ENCODE assay signal across 1 cellular context in genomic region chr12:89351489-89352241, GRCh38.
A peak's percentile ranks its signal among the peaks of the same experiment; 100 is the strongest.
TF ChIP-seq lines count a peak whose summit lies in the region.

No MANE protein-coding gene starts in this region.

TF ChIP-seq in HepG2, 621 proteins besides CTCF, POLR2A, EP300 and RAD21 (continued from another document and continues in another):
- TF ChIP-seq HDAC2 (CRISPR knock-in tag; IDR thresholded peaks at IDR 0.05) (no peak), NR2F6 (IDR thresholded peaks at IDR 0.05) (no peak), NR2F6 (CRISPR knock-in tag; IDR thresholded peaks at IDR 0.05) (no peak), ZNF160 (CRISPR knock-in tag; IDR thresholded peaks at IDR 0.05) (peak; percentile 28; the same call in 1 of the 2 replicates), FOXA3 (CRISPR knock-in tag; IDR thresholded peaks at IDR 0.05) (no peak), STAG1 (CRISPR knock-in tag; IDR thresholded peaks at IDR 0.05) (peak; percentile 11; the same call in 1 of the 2 replicates), PBX3 (CRISPR knock-in tag; IDR thresholded peaks at IDR 0.05; ENCODE audit: borderline replicate concordance) (no peak), CBX5 (CRISPR knock-in tag; IDR thresholded peaks at IDR 0.05; ENCODE audit: borderline replicate concordance) (no peak), RCOR2 (CRISPR knock-in tag; IDR thresholded peaks at IDR 0.05) (no peak), ZNF343 (CRISPR knock-in tag; IDR thresholded peaks at IDR 0.05) (no peak), GMEB2 (CRISPR knock-in tag; IDR thresholded peaks at IDR 0.05; ENCODE audit: low read depth) (no peak), ZNF850 (CRISPR knock-in tag; conservative IDR thresholded peaks at IDR 0.05) (no peak), ZNF879 (CRISPR knock-in tag; IDR thresholded peaks at IDR 0.05) (peak; percentile 35; the same call in 1 of the 2 replicates), ZSCAN25 (CRISPR knock-in tag; IDR thresholded peaks at IDR 0.05) (no peak), ETV6 (CRISPR knock-in tag; conservative IDR thresholded peaks at IDR 0.05) (0 out of 2 replicates have a peak, but pooled peaks have one; percentile 8), ZNF232 (CRISPR knock-in tag; IDR thresholded peaks at IDR 0.05; ENCODE audit: borderline replicate concordance) (0 out of 2 replicates have a peak, but pooled peaks have one; percentile 9), GRHL1 (CRISPR knock-in tag; conservative IDR thresholded peaks at IDR 0.05) (no peak), TFAP4 (IDR thresholded peaks at IDR 0.05; ENCODE audit: borderline replicate concordance, low read depth) (no peak), HBP1 (CRISPR knock-in tag; IDR thresholded peaks at IDR 0.05; ENCODE audit: low read depth) (no peak), ZNF775 (CRISPR knock-in tag; IDR thresholded peaks at IDR 0.05; ENCODE audit: borderline replicate concordance) (no peak), HDAC1 (CRISPR knock-in tag; IDR thresholded peaks at IDR 0.05) (peak; percentile 17; the same call in 1 of the 2 replicates), ZNF180 (CRISPR knock-in tag; IDR thresholded peaks at IDR 0.05; ENCODE audit: borderline replicate concordance, low read depth) (no peak), SKIL (CRISPR knock-in tag; IDR thresholded peaks at IDR 0.05; ENCODE audit: borderline replicate concordance) (no peak), AGO2 (optimal IDR thresholded peaks at IDR 0.05; ENCODE audit: low read depth, low read length) (peak; percentile 100), TEAD3 (CRISPR knock-in tag; optimal IDR thresholded peaks at IDR 0.05; ENCODE audit: borderline replicate concordance) (no peak), CSRNP2 (CRISPR knock-in tag; conservative IDR thresholded peaks at IDR 0.05; ENCODE audit: low read depth) (no peak), PHF21A (CRISPR knock-in tag; IDR thresholded peaks at IDR 0.05) (no peak), ETS1 (CRISPR knock-in tag; IDR thresholded peaks at IDR 0.05) (no peak), KAT2B (IDR thresholded peaks at IDR 0.05; ENCODE audit: borderline replicate concordance, low read depth, low read length) (no peak), FOXC1 (CRISPR knock-in tag; IDR thresholded peaks at IDR 0.05; ENCODE audit: borderline replicate concordance) (no peak), ZEB1 (IDR thresholded peaks at IDR 0.05; ENCODE audit: insufficient replicate concordance, low read depth) (no peak), ZNF44 (CRISPR knock-in tag; IDR thresholded peaks at IDR 0.05) (no peak), NCOA1 (CRISPR knock-in tag; IDR thresholded peaks at IDR 0.05) (no peak), TCF7 (IDR thresholded peaks at IDR 0.05; ENCODE audit: low read depth) (no peak), ZXDC (CRISPR knock-in tag; IDR thresholded peaks at IDR 0.05) (no peak; the same call in 1 of the 2 replicates), MZF1 (CRISPR knock-in tag; IDR thresholded peaks at IDR 0.05; ENCODE audit: borderline replicate concordance) (no peak), SMARCE1 (IDR thresholded peaks at IDR 0.05; ENCODE audit: borderline replicate concordance) (no peak), ATF1 (CRISPR knock-in tag; IDR thresholded peaks at IDR 0.05) (no peak), BHLHE40 (IDR thresholded peaks at IDR 0.05; ENCODE audit: low read length) (no peak), SIX4 (CRISPR knock-in tag; IDR thresholded peaks at IDR 0.05) (no peak), THAP8 (CRISPR knock-in tag; IDR thresholded peaks at IDR 0.05; ENCODE audit: borderline replicate concordance) (no peak), ZNF598 (CRISPR knock-in tag; IDR thresholded peaks at IDR 0.05; ENCODE audit: borderline replicate concordance) (no peak), CENPX (CRISPR knock-in tag; IDR thresholded peaks at IDR 0.05) (no peak), ZFP90 (CRISPR knock-in tag; IDR thresholded peaks at IDR 0.05; ENCODE audit: borderline replicate concordance) (0 out of 2 replicates have a peak, but pooled peaks have one; percentile 18), ZMAT5 (CRISPR knock-in tag; IDR thresholded peaks at IDR 0.05; ENCODE audit: borderline replicate concordance, low read depth) (no peak; the same call in 1 of the 2 replicates), FOXJ3 (CRISPR knock-in tag; IDR thresholded peaks at IDR 0.05; ENCODE audit: borderline replicate concordance) (no peak), ZFP37 (CRISPR knock-in tag; IDR thresholded peaks at IDR 0.05; ENCODE audit: borderline replicate concordance) (no peak), ZNF567 (CRISPR knock-in tag; IDR thresholded peaks at IDR 0.05; ENCODE audit: borderline replicate concordance) (no peak), LBX2 (CRISPR knock-in tag; IDR thresholded peaks at IDR 0.05; ENCODE audit: borderline replicate concordance) (no peak), SOX5 (CRISPR knock-in tag; IDR thresholded peaks at IDR 0.05; ENCODE audit: borderline replicate concordance) (no peak), ZNF572 (CRISPR knock-in tag; IDR thresholded peaks at IDR 0.05) (peak; percentile 17; the same call in 1 of the 2 replicates)
